Comparison of ENCODE assay signal across 20 cellular contexts in genomic region chr3:129616291-129616690, GRCh38. TPM values are rescaled to one million over a fixed set of nuclear protein-coding genes. Genes with fewer than 3 reads are reported as not detected.
A peak's percentile ranks its signal among the peaks of the same experiment; 100 is the strongest.
DNase-seq lines count a peak whose midpoint lies in the region; ATAC-seq and TF ChIP-seq lines count a peak whose summit lies in the region.
"Had no signal": no experiment of that assay in that cellular context is flagged by ENCODE, and none has a peak within 500 bp of the region (broad histone marks: within the 10 kb centered on the region; RNA-seq: fewer than 3 reads in every experiment).

No MANE protein-coding gene starts in this region.

- TF ChIP-seq CTCF in breast epithelium (IDR thresholded peaks at IDR 0.05) (no peak), MCF 10A (IDR thresholded peaks at IDR 0.05; ENCODE audit: unreplicated experiment) (no peak), left lung (IDR thresholded peaks at IDR 0.05) (no peak), uterus (IDR thresholded peaks at IDR 0.05) (no peak), endothelial cell (IDR thresholded peaks at IDR 0.05; ENCODE audit: unreplicated experiment) (no peak)

- no peak overlapping the region for H3K4me3 ChIP-seq in breast epithelium
- no peak overlapping the region for H3K4me3 ChIP-seq in left lung
- no peak overlapping the region for H3K4me3 ChIP-seq in uterus
- H3K4me3 ChIP-seq: psoas muscle had no signal

- DNase-seq in breast epithelium (ENCODE audit: low spot score in 2 of 2) (no peak), MCF 10A (ENCODE audit: unreplicated experiment) (no peak), left lung (peak; percentile 34 to 60), posterior vena cava (ENCODE audit: low spot score) (peak; percentile 78), uterus (no peak), endothelial cell (ENCODE audit: low spot score) (no peak), COLO829 (ENCODE audit: low spot score) (no peak)
- DNase-seq: activated CD8-positive, alpha-beta memory T cell treated with anti-CD3 and anti-CD28 coated beads, Interleukin-2, amount 10 ng/mL, durations not matched to agents 7 days and 5 days; activated naive CD4-positive, alpha-beta T cell treated with anti-CD3 and anti-CD28 coated beads for 36 hours; DMS153; effector CD4-positive, alpha-beta T cell; NCI-H1436 treated with DMSO at 0.1 percent for 48 hours; NCI-H345; SIG-M5; stimulated activated CD4-positive, alpha-beta T cell treated with anti-CD3 and anti-CD28 coated beads, Interleukin-1b, Interleukin-23, amount 100 ng/mL, for 48 hours; T-helper 2 cell had no signal

- H3K4me1 Mint-ChIP-seq in MCF 10A (ENCODE audit: insufficient read depth, unreplicated experiment) (no peaks in the 10 kb centered on the region), endothelial cell (ENCODE audit: unreplicated experiment) (peaks cover 54% of the 10 kb centered on the region)
- H3K4me1 Mint-ChIP-seq: brain had no signal

- H3K27me3 Mint-ChIP-seq in MCF 10A (ENCODE audit: insufficient read depth, unreplicated experiment) (no peaks in the 10 kb centered on the region), endothelial cell (ENCODE audit: unreplicated experiment) (peaks cover 15% of the 10 kb centered on the region)

- H3K4me3 Mint-ChIP-seq in MCF 10A (ENCODE audit: unreplicated experiment) (no peak overlapping the region), endothelial cell (ENCODE audit: unreplicated experiment) (no peak overlapping the region)
- H3K4me3 Mint-ChIP-seq: activated CD8-positive, alpha-beta memory T cell treated with anti-CD3 and anti-CD28 coated beads, Interleukin-2, amount 10 ng/mL, durations not matched to agents 7 days and 5 days; activated naive CD4-positive, alpha-beta T cell treated with anti-CD3 and anti-CD28 coated beads for 36 hours; brain had no signal

- POLR2A ChIA-PET in MCF 10A (lab: Yijun Ruan, JAX), result no interaction called here

- H3K9me3 ChIP-seq in breast epithelium, result no peaks in the 10 kb centered on the region
- H3K9me3 ChIP-seq in left lung, result no peaks in the 10 kb centered on the region
- no peaks in the 10 kb centered on the region for H3K9me3 ChIP-seq in uterus
- H3K9me3 ChIP-seq: psoas muscle had no signal

- peaks cover 6% of the 10 kb centered on the region for H3K36me3 Mint-ChIP-seq in MCF 10A (ENCODE audit: insufficient read depth, unreplicated experiment)
- peaks cover 4% of the 10 kb centered on the region for H3K36me3 Mint-ChIP-seq in endothelial cell (ENCODE audit: low read depth, unreplicated experiment)
- H3K36me3 Mint-ChIP-seq: activated CD8-positive, alpha-beta memory T cell treated with anti-CD3 and anti-CD28 coated beads, Interleukin-2, amount 10 ng/mL, durations not matched to agents 7 days and 5 days; brain had no signal

- TF ChIP-seq POLR2A in breast epithelium (IDR thresholded peaks at IDR 0.05) (no peak), uterus (IDR thresholded peaks at IDR 0.05) (no peak)

- H3K27ac Mint-ChIP-seq in MCF 10A (ENCODE audit: low read depth, unreplicated experiment) (no peak overlapping the region), endothelial cell (ENCODE audit: unreplicated experiment) (no peak overlapping the region)
- H3K27ac Mint-ChIP-seq: activated CD8-positive, alpha-beta memory T cell treated with anti-CD3 and anti-CD28 coated beads, Interleukin-2, amount 10 ng/mL, durations not matched to agents 7 days and 5 days; activated naive CD4-positive, alpha-beta T cell treated with anti-CD3 and anti-CD28 coated beads for 36 hours; brain had no signal

- CTCF ChIA-PET in MCF 10A (lab: Yijun Ruan, JAX), result interaction anchor here (1.1 kb wide), 1 partner anchor 217 kb away, joined by 3 read pairs; no protein-coding TSS in a partner anchor

- no peaks in the 10 kb centered on the region for H3K27me3 ChIP-seq in breast epithelium
- H3K27me3 ChIP-seq in left lung, result no peaks in the 10 kb centered on the region
- no peaks in the 10 kb centered on the region for H3K27me3 ChIP-seq in uterus

- H3K4me1 ChIP-seq in breast epithelium (peaks cover 0 to 6% of the 10 kb centered on the region in 2 donors), left lung (peaks cover 28 to 81% of the 10 kb centered on the region in 2 donors), uterus (peaks cover 0 to 6% of the 10 kb centered on the region in 2 donors)

- H3K27ac ChIP-seq in breast epithelium, result peak overlapping the region; percentile 29 to 80
- H3K27ac ChIP-seq in left lung, result peak overlapping the region; percentile 72 to 78
- H3K27ac ChIP-seq in uterus, result peak overlapping the region; percentile 46 to 57
- H3K27ac ChIP-seq: 22Rv1 had no signal

- intact Hi-C loops in breast epithelium (cut with DNase I; ENCODE audit: low total_unique reads) (no loop called here), MCF 10A (cut with micrococcal nuclease) (no loop called here), left lung (cut with DNase I) (no loop called here), posterior vena cava (cut with DNase I) (no loop called here), uterus (cut with DNase I; ENCODE audit: low total_unique reads) (no loop called here)

- H3K36me3 ChIP-seq in breast epithelium (no peaks in the 10 kb centered on the region), left lung (no peaks in the 10 kb centered on the region), uterus (no peaks in the 10 kb centered on the region)

- no TSS peak for BruUV-seq in MCF 10A (replicated peaks; lab: Mats Ljungman, UMichigan)

- ATAC-seq in left lung (no peak), HG03135 (IDR thresholded peaks at IDR 0.05; ENCODE audit: unreplicated experiment) (no peak)
- ATAC-seq: activated CD8-positive, alpha-beta memory T cell treated with anti-CD3 and anti-CD28 coated beads, Interleukin-2, amount 10 ng/mL, durations not matched to agents 7 days and 5 days had no signal

- H3K9me3 Mint-ChIP-seq in MCF 10A (ENCODE audit: unreplicated experiment), result no peaks in the 10 kb centered on the region
- H3K9me3 Mint-ChIP-seq in endothelial cell (ENCODE audit: unreplicated experiment), result no peaks in the 10 kb centered on the region
- H3K9me3 Mint-ChIP-seq: activated naive CD4-positive, alpha-beta T cell treated with anti-CD3 and anti-CD28 coated beads for 36 hours had no signal

RNA-seq across cellular contexts. Expression of gene PLXND1, which starts 9.8 kb away (rescaled TPM):
- total RNA-seq in breast epithelium (100 to 1,000 TPM in 2 of 3 donors, 10 to 100 TPM in 1; 53.6 to 187 (median 118) TPM), MCF 10A (2022) (5.6 and 6.2 TPM in 2 replicates), left lung (100 to 1,000 TPM; 198 to 259 TPM), posterior vena cava (100 to 1,000 TPM; 155 to 241 TPM), uterus (100 to 1,000 TPM in 3 of 4 donors, 10 to 100 TPM in 1; 54.7 to 343 (median 121) TPM), endothelial cell (ENCODE audit: unreplicated experiment) (1,753 TPM)

Comparison
In these comparisons a context has a peak if more than half of its experiments do, and no peak if none do; other contexts are left out.
1. DNase-seq: peak in left lung (2 of 2) and posterior vena cava (single experiment); none in breast epithelium (0 of 2), MCF 10A (single experiment), uterus (0 of 2), endothelial cell (single experiment) and COLO829 (single experiment).
2. Peak in every context shown above with its lines, with median percentiles within 50 percentile points of each other: H3K27ac ChIP-seq.